ENCODE assay signal across 1 cellular context in the genomic region with DNA sequence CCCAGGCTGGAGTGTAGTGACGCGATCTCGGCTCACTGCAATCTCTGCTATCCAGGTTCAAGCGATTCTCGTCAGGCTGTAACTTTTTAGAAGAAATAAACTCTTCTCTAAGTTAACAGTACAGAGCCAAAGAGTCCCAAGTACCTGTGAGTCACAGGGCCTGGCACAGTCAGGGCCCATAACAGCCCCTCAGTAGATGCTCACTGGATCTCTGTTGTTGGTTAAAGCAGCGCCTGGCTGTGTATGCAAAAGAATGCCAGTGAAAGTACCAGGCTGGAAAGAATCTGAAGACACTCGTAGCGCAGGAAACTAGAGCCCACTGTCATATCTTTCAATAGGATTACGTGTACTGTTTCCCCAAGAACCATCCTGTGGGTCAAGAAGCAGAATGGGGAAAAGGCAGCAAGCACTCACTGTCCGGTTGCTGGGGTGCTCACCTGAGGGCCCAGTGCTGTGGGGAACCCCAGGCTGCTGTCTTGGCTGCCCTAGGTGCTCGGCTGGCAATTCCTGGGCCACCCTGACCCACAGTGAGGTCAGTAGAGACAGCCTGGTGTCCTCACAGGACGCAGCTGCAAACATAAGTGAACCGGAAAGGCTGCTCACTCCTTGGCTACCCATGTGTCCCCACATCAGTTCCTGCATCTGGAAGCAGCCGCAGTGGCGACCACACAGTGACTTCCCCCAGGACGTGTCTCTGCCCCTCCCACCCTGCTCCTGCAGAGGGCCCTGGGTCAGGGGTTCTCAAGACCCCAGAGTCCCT.
TF ChIP-seq lines count a peak whose summit lies in the region.

No MANE protein-coding gene starts in this region.

TF ChIP-seq in GM12878, 131 proteins besides CTCF, POLR2A, EP300 and RAD21 (continued from another document):
- TF ChIP-seq ZNF592 (IDR thresholded peaks at IDR 0.05) (no peak), IKZF2 (IDR thresholded peaks at IDR 0.05) (peak in 1 of 2 experiments; percentile 45; a peak in 1 of 4 replicates), BRCA1 (IDR thresholded peaks at IDR 0.05; ENCODE audit: low read depth, low read length) (no peak), NFIC (IDR thresholded peaks at IDR 0.05; ENCODE audit: low read depth, low read length) (no peak), ZNF622 (IDR thresholded peaks at IDR 0.05) (no peak), EED (IDR thresholded peaks at IDR 0.05; ENCODE audit: low read depth) (no peak), SPI1 (IDR thresholded peaks at IDR 0.05; ENCODE audit: borderline replicate concordance, insufficient read depth, low read depth, low read length) (no peak), BCLAF1 (IDR thresholded peaks at IDR 0.05) (no peak), LARP7 (IDR thresholded peaks at IDR 0.05) (no peak), RELA (IDR thresholded peaks at IDR 0.05; ENCODE audit: borderline replicate concordance, partially characterized antibody) (no peak), MYC (IDR thresholded peaks at IDR 0.05; ENCODE audit: insufficient read depth, insufficient read length, insufficient replicate concordance, low read length, severe bottlenecking) (no peak), IKZF1 (conservative IDR thresholded peaks at IDR 0.05) (peak; percentile 66; the same call in 1 of the 2 replicates), STAT3 (IDR thresholded peaks at IDR 0.05; ENCODE audit: low read depth, low read length) (no peak), HDAC2 (IDR thresholded peaks at IDR 0.05) (no peak), PRDM15 (CRISPR knock-in tag; IDR thresholded peaks at IDR 0.05) (no peak), GATAD2B (conservative IDR thresholded peaks at IDR 0.05; ENCODE audit: low read depth) (no peak), FOS (IDR thresholded peaks at IDR 0.05; ENCODE audit: borderline replicate concordance, extremely low read depth, insufficient read length) (no peak), NFXL1 (IDR thresholded peaks at IDR 0.05; ENCODE audit: borderline replicate concordance) (no peak), NR2F1 (conservative IDR thresholded peaks at IDR 0.05) (peak; percentile 35; the same call in 1 of the 2 replicates), ZBTB4 (CRISPR knock-in tag; IDR thresholded peaks at IDR 0.05) (no peak), IRF3 (IDR thresholded peaks at IDR 0.05) (no peak), PAX5 (IDR thresholded peaks at IDR 0.05; ENCODE audit: borderline replicate concordance, low read depth, low read length) (peak; percentile 59; the same call in 1 of the 2 replicates), TCF12 (IDR thresholded peaks at IDR 0.05; ENCODE audit: low read depth, low read length) (0 out of 2 replicates have a peak, but pooled peaks have one; percentile 48), CHD4 (IDR thresholded peaks at IDR 0.05) (no peak), JUNB (IDR thresholded peaks at IDR 0.05) (no peak), DPF2 (IDR thresholded peaks at IDR 0.05) (no peak)
- TF ChIP-seq, protein P1, sequence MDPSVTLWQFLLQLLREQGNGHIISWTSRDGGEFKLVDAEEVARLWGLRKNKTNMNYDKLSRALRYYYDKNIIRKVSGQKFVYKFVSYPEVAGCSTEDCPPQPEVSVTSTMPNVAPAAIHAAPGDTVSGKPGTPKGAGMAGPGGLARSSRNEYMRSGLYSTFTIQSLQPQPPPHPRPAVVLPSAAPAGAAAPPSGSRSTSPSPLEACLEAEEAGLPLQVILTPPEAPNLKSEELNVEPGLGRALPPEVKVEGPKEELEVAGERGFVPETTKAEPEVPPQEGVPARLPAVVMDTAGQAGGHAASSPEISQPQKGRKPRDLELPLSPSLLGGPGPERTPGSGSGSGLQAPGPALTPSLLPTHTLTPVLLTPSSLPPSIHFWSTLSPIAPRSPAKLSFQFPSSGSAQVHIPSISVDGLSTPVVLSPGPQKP (IDR thresholded peaks at IDR 0.05; ENCODE audit: low read depth, low read length) = no peak
- TF ChIP-seq, protein P2, sequence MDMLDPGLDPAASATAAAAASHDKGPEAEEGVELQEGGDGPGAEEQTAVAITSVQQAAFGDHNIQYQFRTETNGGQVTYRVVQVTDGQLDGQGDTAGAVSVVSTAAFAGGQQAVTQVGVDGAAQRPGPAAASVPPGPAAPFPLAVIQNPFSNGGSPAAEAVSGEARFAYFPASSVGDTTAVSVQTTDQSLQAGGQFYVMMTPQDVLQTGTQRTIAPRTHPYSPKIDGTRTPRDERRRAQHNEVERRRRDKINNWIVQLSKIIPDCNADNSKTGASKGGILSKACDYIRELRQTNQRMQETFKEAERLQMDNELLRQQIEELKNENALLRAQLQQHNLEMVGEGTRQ (IDR thresholded peaks at IDR 0.05; ENCODE audit: borderline replicate concordance, low read depth, low read length) = no peak
